Comparison of ENCODE assay signal across 2 cellular contexts in the genomic region with DNA sequence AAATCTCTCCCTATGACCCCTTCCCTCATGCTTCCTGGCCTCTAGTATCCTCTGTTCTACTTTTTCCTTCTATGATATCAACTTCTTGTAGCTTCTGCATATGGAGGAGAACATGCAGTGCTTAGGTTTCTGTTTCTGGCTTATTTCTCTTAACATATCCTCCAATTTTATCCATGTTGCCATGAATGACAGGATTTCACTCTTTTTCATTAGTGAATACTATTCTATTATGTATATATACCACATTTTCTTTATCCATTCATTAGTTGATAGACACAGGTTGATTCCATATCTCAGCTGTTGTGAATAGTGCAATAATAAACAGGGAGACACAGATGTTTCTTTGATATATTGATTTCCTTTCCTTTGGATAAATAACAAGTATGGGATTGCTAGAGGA.
TF ChIP-seq lines count a peak whose summit lies in the region.

No MANE protein-coding gene starts in this region.

TF ChIP-seq in SK-N-SH treated with all-trans-retinoic acid at 6 μM for 48 hours, 23 proteins besides CTCF, POLR2A, EP300 and RAD21 (continued from another document):
- TF ChIP-seq, protein P1, sequence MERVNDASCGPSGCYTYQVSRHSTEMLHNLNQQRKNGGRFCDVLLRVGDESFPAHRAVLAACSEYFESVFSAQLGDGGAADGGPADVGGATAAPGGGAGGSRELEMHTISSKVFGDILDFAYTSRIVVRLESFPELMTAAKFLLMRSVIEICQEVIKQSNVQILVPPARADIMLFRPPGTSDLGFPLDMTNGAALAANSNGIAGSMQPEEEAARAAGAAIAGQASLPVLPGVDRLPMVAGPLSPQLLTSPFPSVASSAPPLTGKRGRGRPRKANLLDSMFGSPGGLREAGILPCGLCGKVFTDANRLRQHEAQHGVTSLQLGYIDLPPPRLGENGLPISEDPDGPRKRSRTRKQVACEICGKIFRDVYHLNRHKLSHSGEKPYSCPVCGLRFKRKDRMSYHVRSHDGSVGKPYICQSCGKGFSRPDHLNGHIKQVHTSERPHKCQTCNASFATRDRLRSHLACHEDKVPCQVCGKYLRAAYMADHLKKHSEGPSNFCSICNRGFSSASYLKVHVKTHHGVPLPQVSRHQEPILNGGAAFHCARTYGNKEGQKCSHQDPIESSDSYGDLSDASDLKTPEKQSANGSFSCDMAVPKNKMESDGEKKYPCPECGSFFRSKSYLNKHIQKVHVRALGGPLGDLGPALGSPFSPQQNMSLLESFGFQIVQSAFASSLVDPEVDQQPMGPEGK (CRISPR knock-in tag; IDR thresholded peaks at IDR 0.05; ENCODE audit: borderline replicate concordance): no peak
- TF ChIP-seq ZC3H10 (CRISPR knock-in tag; IDR thresholded peaks at IDR 0.05) (no peak), ZNF565 (CRISPR knock-in tag; conservative IDR thresholded peaks at IDR 0.05; ENCODE audit: low read depth) (no peak), RARB (CRISPR knock-in tag; IDR thresholded peaks at IDR 0.05) (no peak), CSDC2 (CRISPR knock-in tag; IDR thresholded peaks at IDR 0.05) (no peak), ZFP30 (CRISPR knock-in tag; IDR thresholded peaks at IDR 0.05) (no peak), PPARA (CRISPR knock-in tag; IDR thresholded peaks at IDR 0.05; ENCODE audit: borderline replicate concordance) (no peak), BACH2 (CRISPR knock-in tag; IDR thresholded peaks at IDR 0.05; ENCODE audit: borderline replicate concordance) (no peak)
- TF ChIP-seq, protein P2, sequence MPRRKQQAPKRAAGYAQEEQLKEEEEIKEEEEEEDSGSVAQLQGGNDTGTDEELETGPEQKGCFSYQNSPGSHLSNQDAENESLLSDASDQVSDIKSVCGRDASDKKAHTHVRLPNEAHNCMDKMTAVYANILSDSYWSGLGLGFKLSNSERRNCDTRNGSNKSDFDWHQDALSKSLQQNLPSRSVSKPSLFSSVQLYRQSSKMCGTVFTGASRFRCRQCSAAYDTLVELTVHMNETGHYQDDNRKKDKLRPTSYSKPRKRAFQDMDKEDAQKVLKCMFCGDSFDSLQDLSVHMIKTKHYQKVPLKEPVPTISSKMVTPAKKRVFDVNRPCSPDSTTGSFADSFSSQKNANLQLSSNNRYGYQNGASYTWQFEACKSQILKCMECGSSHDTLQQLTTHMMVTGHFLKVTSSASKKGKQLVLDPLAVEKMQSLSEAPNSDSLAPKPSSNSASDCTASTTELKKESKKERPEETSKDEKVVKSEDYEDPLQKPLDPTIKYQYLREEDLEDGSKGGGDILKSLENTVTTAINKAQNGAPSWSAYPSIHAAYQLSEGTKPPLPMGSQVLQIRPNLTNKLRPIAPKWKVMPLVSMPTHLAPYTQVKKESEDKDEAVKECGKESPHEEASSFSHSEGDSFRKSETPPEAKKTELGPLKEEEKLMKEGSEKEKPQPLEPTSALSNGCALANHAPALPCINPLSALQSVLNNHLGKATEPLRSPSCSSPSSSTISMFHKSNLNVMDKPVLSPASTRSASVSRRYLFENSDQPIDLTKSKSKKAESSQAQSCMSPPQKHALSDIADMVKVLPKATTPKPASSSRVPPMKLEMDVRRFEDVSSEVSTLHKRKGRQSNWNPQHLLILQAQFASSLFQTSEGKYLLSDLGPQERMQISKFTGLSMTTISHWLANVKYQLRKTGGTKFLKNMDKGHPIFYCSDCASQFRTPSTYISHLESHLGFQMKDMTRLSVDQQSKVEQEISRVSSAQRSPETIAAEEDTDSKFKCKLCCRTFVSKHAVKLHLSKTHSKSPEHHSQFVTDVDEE (CRISPR knock-in tag; IDR thresholded peaks at IDR 0.05): no peak

TF ChIP-seq in SK-N-SH, 30 proteins besides CTCF, POLR2A, EP300 and RAD21 (continued from another document):
- TF ChIP-seq, protein P3, sequence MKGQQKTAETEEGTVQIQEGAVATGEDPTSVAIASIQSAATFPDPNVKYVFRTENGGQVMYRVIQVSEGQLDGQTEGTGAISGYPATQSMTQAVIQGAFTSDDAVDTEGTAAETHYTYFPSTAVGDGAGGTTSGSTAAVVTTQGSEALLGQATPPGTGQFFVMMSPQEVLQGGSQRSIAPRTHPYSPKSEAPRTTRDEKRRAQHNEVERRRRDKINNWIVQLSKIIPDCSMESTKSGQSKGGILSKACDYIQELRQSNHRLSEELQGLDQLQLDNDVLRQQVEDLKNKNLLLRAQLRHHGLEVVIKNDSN (IDR thresholded peaks at IDR 0.05; ENCODE audit: borderline replicate concordance, low read depth): no peak
- no peak for TF ChIP-seq GABPA (IDR thresholded peaks at IDR 0.05; ENCODE audit: low read depth)
- no peak for TF ChIP-seq TCF12 (IDR thresholded peaks at IDR 0.05)
- TF ChIP-seq, protein P4, sequence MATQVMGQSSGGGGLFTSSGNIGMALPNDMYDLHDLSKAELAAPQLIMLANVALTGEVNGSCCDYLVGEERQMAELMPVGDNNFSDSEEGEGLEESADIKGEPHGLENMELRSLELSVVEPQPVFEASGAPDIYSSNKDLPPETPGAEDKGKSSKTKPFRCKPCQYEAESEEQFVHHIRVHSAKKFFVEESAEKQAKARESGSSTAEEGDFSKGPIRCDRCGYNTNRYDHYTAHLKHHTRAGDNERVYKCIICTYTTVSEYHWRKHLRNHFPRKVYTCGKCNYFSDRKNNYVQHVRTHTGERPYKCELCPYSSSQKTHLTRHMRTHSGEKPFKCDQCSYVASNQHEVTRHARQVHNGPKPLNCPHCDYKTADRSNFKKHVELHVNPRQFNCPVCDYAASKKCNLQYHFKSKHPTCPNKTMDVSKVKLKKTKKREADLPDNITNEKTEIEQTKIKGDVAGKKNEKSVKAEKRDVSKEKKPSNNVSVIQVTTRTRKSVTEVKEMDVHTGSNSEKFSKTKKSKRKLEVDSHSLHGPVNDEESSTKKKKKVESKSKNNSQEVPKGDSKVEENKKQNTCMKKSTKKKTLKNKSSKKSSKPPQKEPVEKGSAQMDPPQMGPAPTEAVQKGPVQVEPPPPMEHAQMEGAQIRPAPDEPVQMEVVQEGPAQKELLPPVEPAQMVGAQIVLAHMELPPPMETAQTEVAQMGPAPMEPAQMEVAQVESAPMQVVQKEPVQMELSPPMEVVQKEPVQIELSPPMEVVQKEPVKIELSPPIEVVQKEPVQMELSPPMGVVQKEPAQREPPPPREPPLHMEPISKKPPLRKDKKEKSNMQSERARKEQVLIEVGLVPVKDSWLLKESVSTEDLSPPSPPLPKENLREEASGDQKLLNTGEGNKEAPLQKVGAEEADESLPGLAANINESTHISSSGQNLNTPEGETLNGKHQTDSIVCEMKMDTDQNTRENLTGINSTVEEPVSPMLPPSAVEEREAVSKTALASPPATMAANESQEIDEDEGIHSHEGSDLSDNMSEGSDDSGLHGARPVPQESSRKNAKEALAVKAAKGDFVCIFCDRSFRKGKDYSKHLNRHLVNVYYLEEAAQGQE (IDR thresholded peaks at IDR 0.05; ENCODE audit: low read depth, low read length): no peak
- TF ChIP-seq SIN3A (IDR thresholded peaks at IDR 0.05; ENCODE audit: borderline replicate concordance, low read depth, low read length): no peak
TF ChIP-seq in SK-N-SH: peak in this region for 0.
